Comparison of ENCODE assay signal across 1 cellular context in genomic region chr1:110876748-110877341, GRCh38.
TF ChIP-seq lines count a peak whose summit lies in the region.

No MANE protein-coding gene starts in this region.

TF ChIP-seq in K562, 482 proteins besides CTCF, POLR2A, EP300 and RAD21 (continued from another document and continues in another):
- TF ChIP-seq ZNF592 (IDR thresholded peaks at IDR 0.05) = peak; percentile 70
- 0 out of 2 replicates have a peak, but pooled peaks have one; percentile 28 for TF ChIP-seq CEBPB (tag; IDR thresholded peaks at IDR 0.05)
- no peak for TF ChIP-seq U2AF2 (optimal IDR thresholded peaks at IDR 0.05; ENCODE audit: low read depth, low read length)
- TF ChIP-seq MEF2A (IDR thresholded peaks at IDR 0.05; ENCODE audit: control insufficient read depth, low read depth, low read length) = no peak
- 0 out of 2 replicates have a peak, but pooled peaks have one; percentile 32 for TF ChIP-seq POLR2H (tag; IDR thresholded peaks at IDR 0.05; ENCODE audit: low read depth)
- TF ChIP-seq GTF3C2 (IDR thresholded peaks at IDR 0.05; ENCODE audit: borderline replicate concordance, extremely low read depth, insufficient read length) = no peak
- TF ChIP-seq DNMT1 (IDR thresholded peaks at IDR 0.05) = no peak
- no peak for TF ChIP-seq MBD2 (IDR thresholded peaks at IDR 0.05; ENCODE audit: borderline replicate concordance, low read depth)
- TF ChIP-seq PYGO2 (tag; IDR thresholded peaks at IDR 0.05) = no peak
- no peak for TF ChIP-seq VEZF1 (CRISPR knock-in tag; IDR thresholded peaks at IDR 0.05)
- TF ChIP-seq CREB3 (tag; conservative IDR thresholded peaks at IDR 0.05; ENCODE audit: low read depth) = no peak
- TF ChIP-seq SMARCA4 (IDR thresholded peaks at IDR 0.05) = peak; percentile 11; the same call in 1 of the 2 replicates
- no peak for TF ChIP-seq NCOA6 (IDR thresholded peaks at IDR 0.05)
- no peak for TF ChIP-seq CCAR2 (IDR thresholded peaks at IDR 0.05; ENCODE audit: low read depth, low read length)
- TF ChIP-seq MEIS2 (IDR thresholded peaks at IDR 0.05; ENCODE audit: partially characterized antibody) = peak; percentile 82
- TF ChIP-seq NCOR1 (IDR thresholded peaks at IDR 0.05) = no peak
- TF ChIP-seq BCOR (IDR thresholded peaks at IDR 0.05) = no peak
- TF ChIP-seq ZBTB40 (IDR thresholded peaks at IDR 0.05) = 0 out of 2 replicates have a peak, but pooled peaks have one; percentile 4
- no peak for TF ChIP-seq ZBTB40 (CRISPR knock-in tag; IDR thresholded peaks at IDR 0.05)
- no peak for TF ChIP-seq EWSR1 (IDR thresholded peaks at IDR 0.05; ENCODE audit: borderline replicate concordance, low read depth, partially characterized antibody)
- TF ChIP-seq HNRNPUL1 (IDR thresholded peaks at IDR 0.05; ENCODE audit: low read length) = no peak
- TF ChIP-seq CEBPG (CRISPR knock-in tag; IDR thresholded peaks at IDR 0.05) = no peak
- peak in 1 of 2 experiments; percentile 36; a peak in 1 of 4 replicates for TF ChIP-seq CEBPG (tag; conservative IDR thresholded peaks at IDR 0.05 in 1 of 2, IDR thresholded peaks at IDR 0.05 in 1 of 2)
- no peak for TF ChIP-seq ZNF639 (CRISPR knock-in tag; conservative IDR thresholded peaks at IDR 0.05 in 1 of 2, IDR thresholded peaks at IDR 0.05 in 1 of 2)
- TF ChIP-seq FOXP1 (CRISPR knock-in tag; IDR thresholded peaks at IDR 0.05) = no peak
- no peak for TF ChIP-seq PBX2 (CRISPR knock-in tag; IDR thresholded peaks at IDR 0.05; ENCODE audit: low read depth)
- peak; percentile 45 for TF ChIP-seq PBX2 (tag; conservative IDR thresholded peaks at IDR 0.05; ENCODE audit: low read depth)
- TF ChIP-seq MBD1 (CRISPR knock-in tag; IDR thresholded peaks at IDR 0.05) = no peak
- TF ChIP-seq SMC3 (conservative IDR thresholded peaks at IDR 0.05; ENCODE audit: insufficient read depth, low read depth, low read length) = no peak
- no peak for TF ChIP-seq LEF1 (IDR thresholded peaks at IDR 0.05)
